Comparison of ENCODE assay signal across 24 cellular contexts in genomic region chr11:15194671-15195415, GRCh38.
DNase-seq lines count a peak whose midpoint lies in the region; ATAC-seq, FAIRE-seq and TF ChIP-seq lines count a peak whose summit lies in the region.
"Had no signal": no experiment of that assay in that cellular context is flagged by ENCODE, and none has a peak within 500 bp of the region (broad histone marks: within the 10 kb centered on the region; RNA-seq: fewer than 3 reads in every experiment).

No MANE protein-coding gene starts in this region.

- 18% methylated on average over 2 of the region's 2 CpGs for WGBS in A549 (ENCODE audit: missing lambda C conversion rate)
- 21 to 38% methylated on average over 2 of the region's 2 CpGs for WGBS in GM23248 (ENCODE audit: low coverage in 1 of 2, low lambda C conversion rate in 2 of 2, missing lambda C conversion rate in 2 of 2), 2 experiments
- WGBS in upper lobe of left lung, 2 donors, result 60 to 64% methylated on average over 2 of the region's 2 CpGs

- ATAC-seq in A549 (peak; percentile 32 to 46; a peak in 3 of 6 replicates), left lung (peak; percentile 67), upper lobe of left lung (ENCODE audit: low FRiP score in 2 of 2) (no peak), HG02798 (IDR thresholded peaks at IDR 0.05; ENCODE audit: poor library complexity, unreplicated experiment) (no peak), HG02763 (IDR thresholded peaks at IDR 0.05; ENCODE audit: unreplicated experiment) (no peak)
- ATAC-seq: natural killer cell; stimulated activated effector memory CD8-positive, alpha-beta T cell treated with anti-CD3 and anti-CD28 coated beads, Interleukin-12 subunit alpha, Interleukin-12 subunit beta, amount 100 ng/mL, for 72 hours had no signal

- H3K79me2 ChIP-seq in GM23248 (ENCODE audit: insufficient read depth), result no peaks in the 10 kb centered on the region

- H3K36me3 ChIP-seq in GM23248 (ENCODE audit: low read depth) (no peaks in the 10 kb centered on the region), duodenal mucosa (ENCODE audit: control insufficient read depth in 1 of 2, insufficient read depth in 2 of 2, low read length in 2 of 2) (no peaks in the 10 kb centered on the region), left lung (no peaks in the 10 kb centered on the region), upper lobe of left lung (no peaks in the 10 kb centered on the region)
- H3K36me3 ChIP-seq: transverse colon had no signal

- no peaks in the 10 kb centered on the region for H4K20me1 ChIP-seq in GM23248 (ENCODE audit: insufficient read depth)

- intact Hi-C loops in left lung (cut with DNase I), result no loop called here

- H3K4me2 ChIP-seq in A549, result peak overlapping the region; percentile 54
- no peak overlapping the region for H3K4me2 ChIP-seq in GM23248 (ENCODE audit: unreplicated experiment)
- H3K4me2 ChIP-seq: KMS-11, SK-N-SH had no signal

- TF ChIP-seq CTCF in A549 (IDR thresholded peaks at IDR 0.05) (no peak), left lung (IDR thresholded peaks at IDR 0.05) (no peak), upper lobe of left lung (IDR thresholded peaks at IDR 0.05) (no peak)

- TF ChIP-seq POLR2A in A549 (IDR thresholded peaks at IDR 0.05; ENCODE audit: low read length) (no peak), upper lobe of left lung (IDR thresholded peaks at IDR 0.05) (no peak)

- TF ChIP-seq RAD21 in A549 (conservative IDR thresholded peaks at IDR 0.05 in 1 of 2, IDR thresholded peaks at IDR 0.05 in 1 of 2), result no peak

- H3K9ac ChIP-seq in GM23248 (no peak overlapping the region), duodenal mucosa (ENCODE audit: low read depth in 1 of 2, low read length in 2 of 2) (no peak overlapping the region)
- H3K9ac ChIP-seq: KMS-11, SK-N-SH had no signal

- CTCF ChIA-PET in A549 (lab: Yijun Ruan, JAX), result interaction anchor here (0.6 to 1.6 kb wide), 5 partner anchors 14 to 287 kb away, joined by 3 to 4 read pairs (median 3); no protein-coding TSS in a partner anchor

- H2AFZ ChIP-seq in GM23248, result no peak overlapping the region

- H3K9me2 ChIP-seq in GM23248 (ENCODE audit: insufficient read depth), result no peaks in the 10 kb centered on the region
- H3K9me2 ChIP-seq: SK-N-SH had no signal

- in situ Hi-C loops in GM23248 (cut with MboI), result loop anchor here (5.0 kb wide), 1 partner anchor 98 kb away; no protein-coding TSS in a partner anchor

- POLR2A ChIA-PET in A549 (lab: Yijun Ruan, JAX), result no interaction called here

- H3K9me3 ChIP-seq in A549 (no peaks in the 10 kb centered on the region), GM23248 (ENCODE audit: low read depth) (no peaks in the 10 kb centered on the region), duodenal mucosa (ENCODE audit: control insufficient read depth in 1 of 2, low read length in 2 of 2) (no peaks in the 10 kb centered on the region), left lung (no peaks in the 10 kb centered on the region), upper lobe of left lung (no peaks in the 10 kb centered on the region)
- H3K9me3 ChIP-seq: SK-N-SH, transverse colon had no signal

- no peak overlapping the region for H3K4me3 ChIP-seq in A549
- H3K4me3 ChIP-seq in GM23248, result no peak overlapping the region
- H3K4me3 ChIP-seq in duodenal mucosa (ENCODE audit: low read depth in 1 of 2, low read length in 2 of 2), result no peak overlapping the region
- no peak overlapping the region for H3K4me3 ChIP-seq in left lung
- H3K4me3 ChIP-seq in upper lobe of left lung, result no peak overlapping the region
- H3K4me3 ChIP-seq: transverse colon had no signal

- no peaks in the 10 kb centered on the region for H3K27me3 ChIP-seq in GM23248 (replicated peaks; ENCODE audit: insufficient read depth)
- H3K27me3 ChIP-seq in duodenal mucosa (ENCODE audit: control insufficient read depth in 1 of 2, insufficient read depth in 2 of 2, low read length in 2 of 2), result no peaks in the 10 kb centered on the region
- H3K27me3 ChIP-seq in left lung, result no peaks in the 10 kb centered on the region
- no peaks in the 10 kb centered on the region for H3K27me3 ChIP-seq in upper lobe of left lung
- H3K27me3 ChIP-seq: transverse colon had no signal

- H3F3A ChIP-seq in GM23248 (ENCODE audit: insufficient read depth), result peaks cover 29% of the 10 kb centered on the region

- H3K4me1 ChIP-seq in A549 (peaks cover 34% of the 10 kb centered on the region), GM23248 (ENCODE audit: insufficient read depth) (peaks cover 37% of the 10 kb centered on the region), duodenal mucosa (ENCODE audit: control insufficient read depth in 1 of 2, insufficient read depth in 2 of 2, low read length in 2 of 2) (peaks cover 18 to 34% of the 10 kb centered on the region in 2 donors), left lung (peaks cover 0 to 6% of the 10 kb centered on the region in 2 donors), upper lobe of left lung (no peaks in the 10 kb centered on the region)

- FAIRE-seq in A549 (lab: Jason Lieb, UNC), result no peak
- FAIRE-seq: A204.1, colon, endothelial cell of umbilical vein had no signal

- DNase-seq in A549 (ENCODE audit: low read depth in 1 of 2, low spot score in 1 of 2), result no peak
- DNase-seq in GM23248, result peak; percentile 42
- no peak for DNase-seq in left lung
- no peak for DNase-seq in upper lobe of left lung
- no peak for DNase-seq in NAMALWA (ENCODE audit: low spot score)
- DNase-seq: activated CD4-positive, alpha-beta T cell treated with anti-CD3 and anti-CD28 coated beads for 48 hours; activated CD8-positive, alpha-beta memory T cell treated with anti-CD3 and anti-CD28 coated beads, Interleukin-2, amount 50 U/mL, for 48 hours; activated naive CD4-positive, alpha-beta T cell; anterior cingulate cortex; CD4-positive, alpha-beta T cell; natural killer cell; NCI-H1105 treated with DMSO at 0.1 percent for 48 hours; NCI-H2107; NCI-H526 treated with DMSO at 0.1 percent for 48 hours; SK-N-SH; transverse colon had no signal

- H3K27ac ChIP-seq in A549 (peak overlapping the region; percentile 40 to 67; a peak in 4 of 6 replicates), GM23248 (no peak overlapping the region), duodenal mucosa (ENCODE audit: low read depth, low read length) (peak overlapping the region; percentile 22), left lung (no peak overlapping the region), upper lobe of left lung (no peak overlapping the region)
- H3K27ac ChIP-seq: KMS-11 had no signal

- TF ChIP-seq EP300 in A549 (IDR thresholded peaks at IDR 0.05), result no peak
- TF ChIP-seq EP300 in upper lobe of left lung (IDR thresholded peaks at IDR 0.05), result no peak

TF ChIP-seq in A549, 52 proteins besides CTCF, POLR2A, EP300 and RAD21:
- TF ChIP-seq BCL3 (IDR thresholded peaks at IDR 0.05) (no peak), POLR2AphosphoS2 (conservative IDR thresholded peaks at IDR 0.05; ENCODE audit: low read length) (no peak), PHF8 (IDR thresholded peaks at IDR 0.05; ENCODE audit: borderline replicate concordance, low read depth) (no peak), HES2 (IDR thresholded peaks at IDR 0.05) (no peak), BHLHE40 (IDR thresholded peaks at IDR 0.05; ENCODE audit: low read depth, low read length) (no peak), RNF2 (IDR thresholded peaks at IDR 0.05; ENCODE audit: borderline replicate concordance, low read depth) (no peak), EHMT2 (IDR thresholded peaks at IDR 0.05; ENCODE audit: low read depth) (no peak), SMC3 (IDR thresholded peaks at IDR 0.05) (no peak), JUNB (IDR thresholded peaks at IDR 0.05) (no peak), MAZ (IDR thresholded peaks at IDR 0.05; ENCODE audit: borderline replicate concordance, low read depth, low read length) (no peak)

Comparison
In these comparisons a context has a peak if more than half of its experiments do, and no peak if none do; other contexts are left out.
1. ATAC-seq: peak in A549 (2 of 2) and left lung (single experiment); none in upper lobe of left lung (0 of 2), HG02798 (single experiment) and HG02763 (single experiment).
2. H3K27ac ChIP-seq: peak in A549 (2 of 2) and duodenal mucosa (single experiment); none in GM23248 (single experiment), left lung (0 of 2) and upper lobe of left lung (0 of 4).